Comparison of ENCODE assay signal across 1 cellular context in genomic region chr14:61433822-61434221, GRCh38.
TF ChIP-seq lines count a peak whose summit lies in the region.

No MANE protein-coding gene starts in this region.

TF ChIP-seq in endothelial cell of umbilical vein, 7 proteins besides CTCF, POLR2A, EP300 and RAD21:
- TF ChIP-seq POLR2AphosphoS5 (IDR thresholded peaks at IDR 0.05; ENCODE audit: insufficient read depth, low read depth, low read length) (no peak), MAX (IDR thresholded peaks at IDR 0.05; ENCODE audit: insufficient read depth, insufficient read length) (no peak), MYC (IDR thresholded peaks at IDR 0.05; ENCODE audit: low read depth, low read length) (no peak), EZH2 (IDR thresholded peaks at IDR 0.05; ENCODE audit: borderline replicate concordance, low read depth, low read length, severe bottlenecking) (no peak), FOS (IDR thresholded peaks at IDR 0.05; ENCODE audit: borderline replicate concordance, insufficient read depth, low read length) (no peak), GATA2 (IDR thresholded peaks at IDR 0.05; ENCODE audit: insufficient read depth, insufficient read length, low read depth, low read length) (no peak)
